ENCODE assay signal across 1 cellular context in the genomic region with DNA sequence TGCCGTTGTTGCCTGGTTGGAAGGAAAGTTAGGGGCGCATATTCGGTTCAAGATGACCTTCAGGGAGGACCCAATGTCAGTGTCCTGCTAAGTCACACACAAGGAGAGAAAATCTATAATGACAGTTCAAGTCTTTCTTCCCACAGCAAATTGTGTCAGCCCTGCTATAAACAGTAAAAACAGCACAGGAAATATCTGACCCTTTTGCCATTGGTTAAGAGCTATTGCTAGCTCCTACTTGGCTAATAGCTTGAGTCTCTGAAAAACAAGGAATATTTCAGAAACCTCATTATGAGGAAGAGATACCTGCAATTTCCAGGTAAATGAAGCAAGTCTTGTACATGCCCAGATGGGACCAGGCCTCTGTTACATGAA.
TF ChIP-seq lines count a peak whose summit lies in the region.

No MANE protein-coding gene starts in this region.

TF ChIP-seq in IMR-90, 13 proteins besides CTCF, POLR2A, EP300 and RAD21:
- TF ChIP-seq SMC3 (IDR thresholded peaks at IDR 0.05; ENCODE audit: low read depth, low read length) (no peak), MAZ (IDR thresholded peaks at IDR 0.05; ENCODE audit: borderline replicate concordance, low read depth, low read length) (no peak), RCOR1 (IDR thresholded peaks at IDR 0.05; ENCODE audit: insufficient replicate concordance, low read length) (no peak), RFX5 (IDR thresholded peaks at IDR 0.05; ENCODE audit: low read depth, low read length) (no peak), CHD1 (IDR thresholded peaks at IDR 0.05; ENCODE audit: low read depth, low read length) (no peak), NFE2L2 (IDR thresholded peaks at IDR 0.05; ENCODE audit: low read depth, low read length) (no peak), MAFK (IDR thresholded peaks at IDR 0.05; ENCODE audit: low read depth, low read length) (no peak), MXI1 (IDR thresholded peaks at IDR 0.05; ENCODE audit: borderline replicate concordance, low read depth, low read length) (no peak), FOS (IDR thresholded peaks at IDR 0.05; ENCODE audit: low read depth, low read length) (no peak), USF2 (IDR thresholded peaks at IDR 0.05; ENCODE audit: low read depth, low read length) (no peak), ELK1 (IDR thresholded peaks at IDR 0.05; ENCODE audit: borderline replicate concordance, low read depth, low read length) (no peak), BHLHE40 (IDR thresholded peaks at IDR 0.05; ENCODE audit: low read depth, low read length) (no peak), CEBPB (IDR thresholded peaks at IDR 0.05; ENCODE audit: low read depth, low read length) (no peak)
